Comparison of ENCODE assay signal across 11 cellular contexts in the genomic region with DNA sequence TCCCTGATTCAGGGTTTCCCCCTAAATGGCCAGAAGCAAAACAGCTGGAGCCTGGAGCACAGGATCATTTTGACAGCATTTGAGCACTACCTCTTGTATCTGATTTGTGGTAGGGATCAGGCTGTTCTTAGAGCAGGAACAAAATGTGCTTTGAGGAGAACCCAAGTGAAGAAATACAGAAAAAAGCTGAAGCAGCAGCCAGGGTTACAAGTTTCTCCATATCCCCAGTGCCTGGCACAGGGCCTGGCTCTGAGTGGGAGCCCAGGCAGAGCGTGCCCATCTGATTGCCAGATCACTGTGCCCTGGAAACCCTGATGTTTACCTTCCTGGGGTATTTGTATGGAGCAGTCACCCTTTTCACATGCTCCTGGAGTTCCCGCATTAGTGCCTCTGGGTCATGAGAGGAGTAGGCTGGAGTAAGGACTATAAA. TPM values are rescaled to one million over a fixed set of nuclear protein-coding genes. Genes with fewer than 3 reads are reported as not detected.
"Had no signal": no experiment of that assay in that cellular context is flagged by ENCODE, and none has a peak within 500 bp of the region (broad histone marks: within the 10 kb centered on the region; RNA-seq: fewer than 3 reads in every experiment).

No MANE protein-coding gene starts in this region.

RNA-seq across cellular contexts. Expression of a gene that starts 11.5 kb away (rescaled TPM):
- total RNA-seq: activated CD4-positive, alpha-beta T cell treated with anti-CD3 and anti-CD28 coated beads, Interleukin-2, amount 10 ng/mL, durations not matched to agents 24 days and 14 days; activated CD8-positive, alpha-beta T cell treated with anti-CD3 and anti-CD28 coated beads for 36 hours; activated naive CD8-positive, alpha-beta T cell treated with anti-CD3 and anti-CD28 coated beads for 36 hours; activated T-helper 17 cell treated with anti-CD3 and anti-CD28 coated beads, Interleukin-2, amount 50 U/mL, for 72 hours; epithelial cell of proximal tubule; mononuclear cell; naive thymus-derived CD4-positive, alpha-beta T cell; SJCRH30; subcutaneous adipose tissue; T-helper 1 cell treated with Interleukin-12 subunit alpha and Interleukin-12 subunit beta and Interleukin-4 antibody, amounts not matched to agents 30 ng/mL and 1 ng/mL, for 36 hours had no signal
- polyA plus RNA-seq: immature natural killer cell; naive thymus-derived CD4-positive, alpha-beta T cell had no signal
